ENCODE assay signal across 13 cellular contexts in genomic region chr1:198560093-198560638, GRCh38. TPM values are rescaled to one million over a fixed set of nuclear protein-coding genes. Genes with fewer than 3 reads are reported as not detected.
DNase-seq lines count a peak whose midpoint lies in the region; ATAC-seq and TF ChIP-seq lines count a peak whose summit lies in the region.
"Had no signal": no experiment of that assay in that cellular context is flagged by ENCODE, and none has a peak within 500 bp of the region (broad histone marks: within the 10 kb centered on the region; RNA-seq: fewer than 3 reads in every experiment).

No MANE protein-coding gene starts in this region.

- no peaks in the 10 kb centered on the region for H3K36me3 Mint-ChIP-seq in neural progenitor cell
- H3K36me3 Mint-ChIP-seq in CD4-positive, alpha-beta memory T cell = no peaks in the 10 kb centered on the region

- H3K27me3 Mint-ChIP-seq in neural progenitor cell (ENCODE audit: insufficient read depth, low read depth) = no peaks in the 10 kb centered on the region
- H3K27me3 Mint-ChIP-seq in CD4-positive, alpha-beta memory T cell = no peaks in the 10 kb centered on the region
- H3K27me3 Mint-ChIP-seq: activated CD4-positive, alpha-beta T cell treated with anti-CD3 and anti-CD28 coated beads, Interleukin-2, amount 10 ng/mL, durations not matched to agents 7 days and 5 days had no signal

- no peaks in the 10 kb centered on the region for H3K79me2 ChIP-seq in SK-N-SH (ENCODE audit: insufficient read depth)
- no peaks in the 10 kb centered on the region for H3K79me2 ChIP-seq in neural progenitor cell (ENCODE audit: low read depth)

- no peak for TF ChIP-seq EP300 in SK-N-SH (IDR thresholded peaks at IDR 0.05; ENCODE audit: borderline replicate concordance in 1 of 2, low read depth in 1 of 2, low read length in 1 of 2)

- CTCF ChIA-PET in SK-N-SH (lab: Yijun Ruan, JAX) = interaction anchor here (0.7 kb wide), 1 partner anchor 438 kb away, joined by 3 read pairs; no protein-coding TSS in a partner anchor
- CTCF ChIA-PET in CD4-positive, alpha-beta memory T cell (lab: Charles Lee; ENCODE audit: partially characterized antibody) = interaction anchor here (1.0 kb wide), 1 partner anchor 61 kb away, joined by 4 read pairs; no protein-coding TSS in a partner anchor

- H3K4me1 ChIP-seq in SK-N-SH (ENCODE audit: control insufficient read depth in 1 of 2, insufficient read depth in 2 of 2, low read depth in 1 of 2, low read length in 1 of 2) (peaks cover 0 to 11% of the 10 kb centered on the region in 2 experiments; a peak in 2 of 4 replicates), lower lobe of right lung (no peaks in the 10 kb centered on the region), neural progenitor cell (no peaks in the 10 kb centered on the region)
- peaks cover 78% of the 10 kb centered on the region for H3K4me1 ChIP-seq in CD4-positive, alpha-beta memory T cell (ENCODE audit: insufficient read depth, low read length)

- H3K27me3 ChIP-seq in SK-N-SH (ENCODE audit: insufficient read depth) (no peaks in the 10 kb centered on the region), lower lobe of right lung (ENCODE audit: low read depth) (no peaks in the 10 kb centered on the region), neural progenitor cell (no peaks in the 10 kb centered on the region)
- no peaks in the 10 kb centered on the region for H3K27me3 ChIP-seq in CD4-positive, alpha-beta memory T cell (ENCODE audit: insufficient read depth, low read length)
- H3K27me3 ChIP-seq: brain microvascular endothelial cell, left lung had no signal

- 44% methylated on average over 2 of the region's 2 CpGs for WGBS in SK-N-SH (ENCODE audit: low lambda C conversion rate)

- ATAC-seq in lower lobe of right lung (no peak), omental fat pad (ENCODE audit: low FRiP score) (no peak)
- ATAC-seq: left lung had no signal

- H4K20me1 ChIP-seq in SK-N-SH (ENCODE audit: insufficient read depth) = no peaks in the 10 kb centered on the region
- no peaks in the 10 kb centered on the region for H4K20me1 ChIP-seq in neural progenitor cell (ENCODE audit: low read depth)

- no peak for TF ChIP-seq RAD21 in SK-N-SH (IDR thresholded peaks at IDR 0.05; ENCODE audit: low read length)

- H3K4me3 ChIP-seq in SK-N-SH (ENCODE audit: low read depth in 2 of 2, low read length in 1 of 2) = no peak overlapping the region
- H3K4me3 ChIP-seq in lower lobe of right lung = no peak overlapping the region
- no peak overlapping the region for H3K4me3 ChIP-seq in neural progenitor cell
- H3K4me3 ChIP-seq in CD4-positive, alpha-beta memory T cell (ENCODE audit: low read length in 2 of 2) = no peak overlapping the region
- H3K4me3 ChIP-seq: left lung had no signal

- H2AFZ ChIP-seq in SK-N-SH (ENCODE audit: low read depth) (peak overlapping the region; percentile 9; the same call in 1 of the 2 replicates), neural progenitor cell (replicated peaks) (no peak overlapping the region)

- no peaks in the 10 kb centered on the region for H3K9me2 ChIP-seq in SK-N-SH

- H3F3A ChIP-seq in SK-N-SH (replicated peaks; ENCODE audit: insufficient read depth) = peaks cover 23% of the 10 kb centered on the region
- no peaks in the 10 kb centered on the region for H3F3A ChIP-seq in neural progenitor cell (ENCODE audit: low read depth)

- H3K9me3 Mint-ChIP-seq in neural progenitor cell = no peaks in the 10 kb centered on the region
- no peaks in the 10 kb centered on the region for H3K9me3 Mint-ChIP-seq in CD4-positive, alpha-beta memory T cell
- H3K9me3 Mint-ChIP-seq: activated CD4-positive, alpha-beta T cell treated with anti-CD3 and anti-CD28 coated beads, Interleukin-2, amount 10 ng/mL, durations not matched to agents 7 days and 5 days had no signal

- POLR2A ChIA-PET in SK-N-SH (lab: Yijun Ruan, JAX) = no interaction called here
- POLR2A ChIA-PET in CD4-positive, alpha-beta memory T cell (lab: Charles Lee; ENCODE audit: partially characterized antibody) = interaction anchor here (0.6 to 2.3 kb wide), 5 partner anchors 46 to 122 kb away, joined by 3 to 12 read pairs (median 8); no protein-coding TSS in a partner anchor

- no peak overlapping the region for H3K27ac Mint-ChIP-seq in neural progenitor cell
- H3K27ac Mint-ChIP-seq in CD4-positive, alpha-beta memory T cell = peak overlapping the region in 1 of 7 donors; percentile 47
- H3K27ac Mint-ChIP-seq: activated CD4-positive, alpha-beta T cell treated with anti-CD3 and anti-CD28 coated beads, Interleukin-2, amount 10 ng/mL, durations not matched to agents 7 days and 5 days had no signal

- H3K27ac ChIP-seq in SK-N-SH (ENCODE audit: low read depth in 2 of 2, low read length in 1 of 2) (peak overlapping the region; percentile 75 to 89; a peak in 2 of 4 replicates), lower lobe of right lung (no peak overlapping the region), neural progenitor cell (no peak overlapping the region)
- no peak overlapping the region for H3K27ac ChIP-seq in CD4-positive, alpha-beta memory T cell (ENCODE audit: low read depth, low read length)
- H3K27ac ChIP-seq: 22Rv1, brain microvascular endothelial cell, left lung had no signal

- no peak for TF ChIP-seq CTCF in SK-N-SH (IDR thresholded peaks at IDR 0.05)
- TF ChIP-seq CTCF in lower lobe of right lung (IDR thresholded peaks at IDR 0.05) = no peak
- TF ChIP-seq CTCF in omental fat pad (IDR thresholded peaks at IDR 0.05) = no peak
- TF ChIP-seq CTCF in neural progenitor cell (IDR thresholded peaks at IDR 0.05) = no peak

- H3K36me3 ChIP-seq in SK-N-SH (replicated peaks in 1 of 2; ENCODE audit: control insufficient read depth in 1 of 2, insufficient read depth in 2 of 2, low read length in 1 of 2) (no peaks in the 10 kb centered on the region), lower lobe of right lung (no peaks in the 10 kb centered on the region), neural progenitor cell (no peaks in the 10 kb centered on the region)
- no peaks in the 10 kb centered on the region for H3K36me3 ChIP-seq in CD4-positive, alpha-beta memory T cell (ENCODE audit: insufficient read depth, low read length)
- H3K36me3 ChIP-seq: brain microvascular endothelial cell, left lung had no signal

- H3K4me3 Mint-ChIP-seq in neural progenitor cell = no peak overlapping the region
- peak overlapping the region in 1 of 8 donors; percentile 3 for H3K4me3 Mint-ChIP-seq in CD4-positive, alpha-beta memory T cell
- H3K4me3 Mint-ChIP-seq: activated CD4-positive, alpha-beta T cell treated with anti-CD3 and anti-CD28 coated beads, Interleukin-2, amount 10 ng/mL, durations not matched to agents 7 days and 5 days had no signal

- H3K9me3 ChIP-seq in SK-N-SH = no peaks in the 10 kb centered on the region
- H3K9me3 ChIP-seq in lower lobe of right lung = no peaks in the 10 kb centered on the region
- H3K9me3 ChIP-seq in neural progenitor cell (ENCODE audit: low read depth) = no peaks in the 10 kb centered on the region
- no peaks in the 10 kb centered on the region for H3K9me3 ChIP-seq in CD4-positive, alpha-beta memory T cell (ENCODE audit: control insufficient read depth in 1 of 2, low read length in 2 of 2)
- H3K9me3 ChIP-seq: left lung had no signal

- H3K9ac ChIP-seq in SK-N-SH (no peak overlapping the region), neural progenitor cell (no peak overlapping the region)

- H3K4me1 Mint-ChIP-seq in neural progenitor cell = no peaks in the 10 kb centered on the region
- peaks cover 46 to 75% (median 61%) of the 10 kb centered on the region in 4 donors for H3K4me1 Mint-ChIP-seq in CD4-positive, alpha-beta memory T cell

- intact Hi-C loops in lower lobe of right lung (cut with DNase I) = no loop called here
- intact Hi-C loops in CD4-positive, alpha-beta memory T cell (cut with micrococcal nuclease) = no loop called here

- no peak overlapping the region for H3K4me2 ChIP-seq in SK-N-SH
- no peak overlapping the region for H3K4me2 ChIP-seq in neural progenitor cell

- DNase-seq in DMS 273 (lab: John Stamatoyannopoulos, UW; ENCODE audit: unreplicated experiment) (peak; percentile 42), DMS 273 treated with DMSO at 0.1 percent for 48 hours (lab: John Stamatoyannopoulos, UW) (no peak), LHCN-M2 (ENCODE audit: low read depth) (peak; percentile 50), SK-N-SH (no peak), lower lobe of right lung (peak; percentile 50), omental fat pad (ENCODE audit: low spot score) (no peak), neural progenitor cell (ENCODE audit: low spot score) (no peak)
- no peak for DNase-seq in CD4-positive, alpha-beta memory T cell
- DNase-seq: activated CD4-positive, alpha-beta T cell treated with anti-CD3 and anti-CD28 coated beads, Interleukin-2, amount 10 ng/mL, durations not matched to agents 7 days and 5 days; brain microvascular endothelial cell; trophoblast cell had no signal

TF ChIP-seq in SK-N-SH, 30 proteins besides CTCF, POLR2A, EP300 and RAD21:
- TF ChIP-seq NFIC (IDR thresholded peaks at IDR 0.05; ENCODE audit: borderline replicate concordance) (peak; percentile 16; the same call in 1 of the 2 replicates), GATA2 (CRISPR knock-in tag; IDR thresholded peaks at IDR 0.05) (no peak), ELF1 (IDR thresholded peaks at IDR 0.05) (no peak)
- TF ChIP-seq, protein P1, sequence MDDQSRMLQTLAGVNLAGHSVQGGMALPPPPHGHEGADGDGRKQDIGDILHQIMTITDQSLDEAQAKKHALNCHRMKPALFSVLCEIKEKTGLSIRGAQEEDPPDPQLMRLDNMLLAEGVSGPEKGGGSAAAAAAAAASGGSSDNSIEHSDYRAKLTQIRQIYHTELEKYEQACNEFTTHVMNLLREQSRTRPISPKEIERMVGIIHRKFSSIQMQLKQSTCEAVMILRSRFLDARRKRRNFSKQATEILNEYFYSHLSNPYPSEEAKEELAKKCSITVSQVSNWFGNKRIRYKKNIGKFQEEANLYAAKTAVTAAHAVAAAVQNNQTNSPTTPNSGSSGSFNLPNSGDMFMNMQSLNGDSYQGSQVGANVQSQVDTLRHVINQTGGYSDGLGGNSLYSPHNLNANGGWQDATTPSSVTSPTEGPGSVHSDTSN (IDR thresholded peaks at IDR 0.05) = no peak

RNA-seq across cellular contexts. Expression of gene ATP6V1G3, which starts 19.7 kb away (rescaled TPM):
- total RNA-seq in LHCN-M2 (2014; rRNA removed) (not detected in 2 replicates), lower lobe of right lung (not detected), omental fat pad (not detected), neural progenitor cell (ENCODE audit: low replicate concordance) (not detected in 2 replicates)
- polyA plus RNA-seq in LHCN-M2 (2012) = 0.51 TPM
- polyA plus RNA-seq in SK-N-SH (2012; rRNA removed) = not detected in 2 replicates
- 0.20 and 0.31 TPM in 2 replicates for polyA plus RNA-seq in SK-N-SH (2012; cell fraction: cytosol; rRNA removed)
- not detected in 2 replicates for polyA plus RNA-seq in SK-N-SH (2012; cell fraction: nucleus; rRNA removed)
- not detected for total RNA-seq in CD4-positive, alpha-beta memory T cell
- polyA plus RNA-seq in CD4-positive, alpha-beta memory T cell = not detected
- total RNA-seq: activated CD4-positive, alpha-beta T cell treated with anti-CD3 and anti-CD28 coated beads, Interleukin-2, amount 10 ng/mL, durations not matched to agents 7 days and 5 days; left lung had no signal

Comparison
In these comparisons a context has a peak if more than half of its experiments do, and no peak if none do; other contexts are left out.
1. DNase-seq: peak in DMS 273 (single experiment), LHCN-M2 (single experiment) and lower lobe of right lung (single experiment); none in DMS 273 treated with DMSO at 0.1 percent for 48 hours (single experiment), SK-N-SH (single experiment), omental fat pad (single experiment), neural progenitor cell (single experiment) and CD4-positive, alpha-beta memory T cell (0 of 5).
2. H3K27ac ChIP-seq: peak in SK-N-SH (2 of 2); none in lower lobe of right lung (single experiment), neural progenitor cell (single experiment) and CD4-positive, alpha-beta memory T cell (single experiment).